Comparison of ENCODE assay signal across 20 cellular contexts in genomic region chr5:179680014-179680779, GRCh38. TPM values are rescaled to one million over a fixed set of nuclear protein-coding genes. Genes with fewer than 3 reads are reported as not detected.
A peak's percentile ranks its signal among the peaks of the same experiment; 100 is the strongest.
DNase-seq lines count a peak whose midpoint lies in the region; ATAC-seq and TF ChIP-seq lines count a peak whose summit lies in the region.
"Had no signal": no experiment of that assay in that cellular context is flagged by ENCODE, and none has a peak within 500 bp of the region (broad histone marks: within the 10 kb centered on the region; RNA-seq: fewer than 3 reads in every experiment).

No MANE protein-coding gene starts in this region.

- peaks cover 5% of the 10 kb centered on the region for H3K27me3 Mint-ChIP-seq in T-helper 2 cell treated with Interferon-gamma antibody and Interleukin-4, amounts not matched to agents 5 μg/mL and 100 μg/mL, for 36 hours (ENCODE audit: low read depth)
- H3K27me3 Mint-ChIP-seq in activated naive CD8-positive, alpha-beta T cell treated with anti-CD3 and anti-CD28 coated beads, Interleukin-2, amount 10 ng/mL, durations not matched to agents 7 days and 5 days, result no peaks in the 10 kb centered on the region
- H3K27me3 Mint-ChIP-seq in nephron (ENCODE audit: low read depth), result peaks cover 3% of the 10 kb centered on the region

- peaks cover 32% of the 10 kb centered on the region for H3K36me3 Mint-ChIP-seq in T-helper 2 cell treated with Interferon-gamma antibody and Interleukin-4, amounts not matched to agents 5 μg/mL and 100 μg/mL, for 36 hours (ENCODE audit: low read depth)
- H3K36me3 Mint-ChIP-seq in activated naive CD8-positive, alpha-beta T cell treated with anti-CD3 and anti-CD28 coated beads, Interleukin-2, amount 10 ng/mL, durations not matched to agents 7 days and 5 days, result peaks cover 13% of the 10 kb centered on the region
- peaks cover 7% of the 10 kb centered on the region for H3K36me3 Mint-ChIP-seq in nephron (ENCODE audit: low read depth)

- peak overlapping the region; percentile 78 for H3K27ac Mint-ChIP-seq in T-helper 2 cell treated with Interferon-gamma antibody and Interleukin-4, amounts not matched to agents 5 μg/mL and 100 μg/mL, for 36 hours
- peak overlapping the region; percentile 62 for H3K27ac Mint-ChIP-seq in activated naive CD8-positive, alpha-beta T cell treated with anti-CD3 and anti-CD28 coated beads, Interleukin-2, amount 10 ng/mL, durations not matched to agents 7 days and 5 days
- peak overlapping the region; percentile 48 to 75 (median 72) for H3K27ac Mint-ChIP-seq in nephron
- H3K27ac Mint-ChIP-seq: HFFc6 had no signal

- H3K9me3 Mint-ChIP-seq in T-helper 2 cell treated with Interferon-gamma antibody and Interleukin-4, amounts not matched to agents 5 μg/mL and 100 μg/mL, for 36 hours, result no peaks in the 10 kb centered on the region
- no peaks in the 10 kb centered on the region for H3K9me3 Mint-ChIP-seq in activated naive CD8-positive, alpha-beta T cell treated with anti-CD3 and anti-CD28 coated beads, Interleukin-2, amount 10 ng/mL, durations not matched to agents 7 days and 5 days
- no peaks in the 10 kb centered on the region for H3K9me3 Mint-ChIP-seq in nephron
- H3K9me3 Mint-ChIP-seq: HFFc6 had no signal

- no peak for ATAC-seq in activated naive CD8-positive, alpha-beta T cell treated with anti-CD3 and anti-CD28 coated beads, Interleukin-2, amount 10 ng/mL, durations not matched to agents 7 days and 5 days (ENCODE audit: low read depth)
- ATAC-seq: gastrocnemius medialis had no signal

- DNase-seq in T-helper 2 cell treated with Interferon-gamma antibody and Interleukin-4, amounts not matched to agents 5 μg/mL and 100 μg/mL, for 36 hours (ENCODE audit: low spot score), result no peak
- DNase-seq in T-helper 2 cell, result no peak
- DNase-seq in Jurkat, Clone E6-1 (ENCODE audit: low read depth, low spot score), result no peak
- no peak for DNase-seq in activated naive CD8-positive, alpha-beta T cell treated with anti-CD3 and anti-CD28 coated beads, Interleukin-2, amount 10 ng/mL, durations not matched to agents 7 days and 5 days
- no peak for DNase-seq in NCI-H1436 (lab: John Stamatoyannopoulos, UW)
- no peak for DNase-seq in H7
- no peak for DNase-seq in ACHN
- DNase-seq: activated CD4-positive, alpha-beta T cell treated with anti-CD3 and anti-CD28 coated beads, Interleukin-2, amount 50 U/mL, for 48 hours; aorta; DND-41; effector CD4-positive, alpha-beta T cell; gastrocnemius medialis; NCI-H1694 treated with DMSO at 0.1 percent for 48 hours; occipital lobe; SK-N-SH; stimulated activated CD4-positive, alpha-beta T cell treated with anti-CD3 and anti-CD28 coated beads, Interleukin-12 subunit alpha, Interleukin-12 subunit beta, amount 100 ng/mL, for 4 hours; uterus had no signal

- POLR2A ChIA-PET in activated naive CD8-positive, alpha-beta T cell treated with anti-CD3 and anti-CD28 coated beads, Interleukin-2, amount 10 ng/mL, durations not matched to agents 7 days and 5 days (lab: Charles Lee), result interaction anchor here (0.6 to 4.4 kb wide), 9 partner anchors 9 to 74 kb away, joined by 3 to 33 read pairs (median 4); partner anchors contain the start of genes CANX and HNRNPH1

- peak overlapping the region; percentile 95 for H3K4me3 ChIP-seq in Jurkat, Clone E6-1 (ENCODE audit: low read length)
- no peak overlapping the region for H3K4me3 ChIP-seq in H7 (ENCODE audit: insufficient read depth, low read depth, low read length)

- in situ Hi-C loops in ACHN (cut with HindIII; ENCODE audit: low pct_ligation_motif_present, low pct_unique_long_range_greater_than_20kb, low sequenced_read_pairs), result no loop called here

- H3K4me1 Mint-ChIP-seq in T-helper 2 cell treated with Interferon-gamma antibody and Interleukin-4, amounts not matched to agents 5 μg/mL and 100 μg/mL, for 36 hours (ENCODE audit: low read depth), result peaks cover 23% of the 10 kb centered on the region
- H3K4me1 Mint-ChIP-seq in activated naive CD8-positive, alpha-beta T cell treated with anti-CD3 and anti-CD28 coated beads, Interleukin-2, amount 10 ng/mL, durations not matched to agents 7 days and 5 days, result peaks cover 16% of the 10 kb centered on the region
- peaks cover 31% of the 10 kb centered on the region for H3K4me1 Mint-ChIP-seq in nephron

- H3K4me3 Mint-ChIP-seq in T-helper 2 cell treated with Interferon-gamma antibody and Interleukin-4, amounts not matched to agents 5 μg/mL and 100 μg/mL, for 36 hours, result peak overlapping the region; percentile 60
- peak overlapping the region; percentile 52 for H3K4me3 Mint-ChIP-seq in activated naive CD8-positive, alpha-beta T cell treated with anti-CD3 and anti-CD28 coated beads, Interleukin-2, amount 10 ng/mL, durations not matched to agents 7 days and 5 days
- peak overlapping the region; percentile 67 to 79 (median 75) for H3K4me3 Mint-ChIP-seq in nephron

- no peaks in the 10 kb centered on the region; the same call in 1 of the 2 replicates for H3K27me3 ChIP-seq in H7 (ENCODE audit: control insufficient read depth, insufficient read depth, low read length)
- H3K27me3 ChIP-seq: gastrocnemius medialis, uterus had no signal

- H3K36me3 ChIP-seq in H7 (replicated peaks; ENCODE audit: control insufficient read depth, insufficient read depth, low read length), result no peaks in the 10 kb centered on the region; the same call in 1 of the 2 replicates
- H3K36me3 ChIP-seq: gastrocnemius medialis, uterus had no signal

- no peak for TF ChIP-seq CTCF in nephron (IDR thresholded peaks at IDR 0.05; ENCODE audit: unreplicated experiment in 3 of 3)

RNA-seq across cellular contexts. Expression of gene CBY3, which starts 0.6 kb away (rescaled TPM):
- polyA plus RNA-seq in Jurkat, Clone E6-1 (2012; ENCODE audit: insufficient read depth, insufficient read length), result not detected
- under 1 TPM in 1 of 2 experiments, not detected in 1; 0.40 TPM for total RNA-seq in activated naive CD8-positive, alpha-beta T cell treated with anti-CD3 and anti-CD28 coated beads, Interleukin-2, amount 10 ng/mL, durations not matched to agents 7 days and 5 days
- total RNA-seq in H7 (2014; rRNA removed; shearing (Covaris generic)), result 0.44 TPM in 1 of 2 replicates, not detected in the other
- total RNA-seq: aorta, gastrocnemius medialis, HFFc6, kidney epithelial cell, occipital lobe, uterus had no signal
- polyA plus RNA-seq: aorta, SK-N-SH had no signal

RNA-seq across cellular contexts. Expression of gene CANX, which starts 18.6 kb away (rescaled TPM):
- 192 TPM for polyA plus RNA-seq in Jurkat, Clone E6-1 (2012; ENCODE audit: insufficient read depth, insufficient read length)
- total RNA-seq in activated naive CD8-positive, alpha-beta T cell treated with anti-CD3 and anti-CD28 coated beads, Interleukin-2, amount 10 ng/mL, durations not matched to agents 7 days and 5 days, result 100 to 1,000 TPM; 255 to 294 TPM
- 263 and 304 TPM in 2 replicates for total RNA-seq in H7 (2014; rRNA removed; shearing (Covaris generic))

RNA-seq across cellular contexts. Expression of gene MAML1, which starts 52.4 kb away (rescaled TPM):
- 24.4 TPM for polyA plus RNA-seq in Jurkat, Clone E6-1 (2012; ENCODE audit: insufficient read depth, insufficient read length)
- total RNA-seq in activated naive CD8-positive, alpha-beta T cell treated with anti-CD3 and anti-CD28 coated beads, Interleukin-2, amount 10 ng/mL, durations not matched to agents 7 days and 5 days, result 10 to 100 TPM; 38.5 TPM
- 21.5 and 22.3 TPM in 2 replicates for total RNA-seq in H7 (2014; rRNA removed; shearing (Covaris generic))

RNA-seq across cellular contexts. Expression of gene HNRNPH1, which starts 56.7 kb away (rescaled TPM):
- polyA plus RNA-seq in Jurkat, Clone E6-1 (2012; ENCODE audit: insufficient read depth, insufficient read length), result 920 TPM
- 1,000 to 10,000 TPM; 1,103 to 1,162 TPM for total RNA-seq in activated naive CD8-positive, alpha-beta T cell treated with anti-CD3 and anti-CD28 coated beads, Interleukin-2, amount 10 ng/mL, durations not matched to agents 7 days and 5 days
- total RNA-seq in H7 (2014; rRNA removed; shearing (Covaris generic)), result 423 and 527 TPM in 2 replicates
